Comparison of ENCODE assay signal across 10 cellular contexts in genomic region chr9:86093788-86094555, GRCh38. TPM values are rescaled to one million over a fixed set of nuclear protein-coding genes. Genes with fewer than 3 reads are reported as not detected.
DNase-seq lines count a peak whose midpoint lies in the region; ATAC-seq and FAIRE-seq lines count a peak whose summit lies in the region.
"Had no signal": no experiment of that assay in that cellular context is flagged by ENCODE, and none has a peak within 500 bp of the region (broad histone marks: within the 10 kb centered on the region; RNA-seq: fewer than 3 reads in every experiment).

No MANE protein-coding gene starts in this region.

- no peak overlapping the region for H3K14ac ChIP-seq in trophoblast cell (ENCODE audit: low read length)

- H3K4me1 ChIP-seq in trophoblast cell (ENCODE audit: control insufficient read depth in 1 of 2, insufficient read depth in 2 of 2, low read length in 2 of 2): peaks cover 7% of the 10 kb centered on the region in 2 experiments

- peak; percentile 62 for ATAC-seq in GM21447 (IDR thresholded peaks at IDR 0.05; ENCODE audit: unreplicated experiment)

- peaks cover 14% of the 10 kb centered on the region for H3K79me2 ChIP-seq in trophoblast cell (ENCODE audit: control insufficient read depth, insufficient read depth, low read length, poor library complexity)

- no peak overlapping the region for H3K9ac ChIP-seq in trophoblast cell (ENCODE audit: low read length)

- H2AFZ ChIP-seq in trophoblast cell (ENCODE audit: insufficient read depth, low read length, poor library complexity): no peak overlapping the region

- H3K4me2 ChIP-seq in trophoblast cell (ENCODE audit: low read length): no peak overlapping the region

- H3K9me3 ChIP-seq in trophoblast cell (ENCODE audit: insufficient read depth, low read depth, low read length): peaks cover 2% of the 10 kb centered on the region
- H3K9me3 ChIP-seq: neutrophil had no signal

- H3K4me3 ChIP-seq in trophoblast cell (ENCODE audit: low read depth, low read length): no peak overlapping the region

- H3K27me3 ChIP-seq in trophoblast cell (ENCODE audit: insufficient read depth, low read length): no peaks in the 10 kb centered on the region

- H2BK12ac ChIP-seq in trophoblast cell (ENCODE audit: low read length): no peak overlapping the region

- H2BK5ac ChIP-seq in trophoblast cell (ENCODE audit: low read depth, low read length, poor library complexity): no peak overlapping the region

- H3K23ac ChIP-seq in trophoblast cell (ENCODE audit: low read length): no peak overlapping the region

- no peak overlapping the region for H3K18ac ChIP-seq in trophoblast cell (ENCODE audit: low read length)

- WGBS in trophoblast cell (ENCODE audit: extremely low coverage, insufficient coverage, insufficient read length): no CpG with 5 or more reads among the region's 8 CpGs

- peaks cover 6% of the 10 kb centered on the region for H3K9me3 Mint-ChIP-seq in dendritic cell treated with granulocyte-macrophage colony-stimulating factor and Interleukin-4, amounts not matched to agents 40 ng/mL and 50 ng/mL, for 4 days

- no peak overlapping the region for H3K4me3 Mint-ChIP-seq in dendritic cell treated with granulocyte-macrophage colony-stimulating factor and Interleukin-4, amounts not matched to agents 40 ng/mL and 50 ng/mL, for 4 days

- H3K79me1 ChIP-seq in trophoblast cell (ENCODE audit: low read length): peaks cover 2% of the 10 kb centered on the region

- H4K91ac ChIP-seq in trophoblast cell (ENCODE audit: low read depth, low read length): no peak overlapping the region

- H3K36me3 Mint-ChIP-seq in dendritic cell treated with granulocyte-macrophage colony-stimulating factor and Interleukin-4, amounts not matched to agents 40 ng/mL and 50 ng/mL, for 4 days (ENCODE audit: low read depth): no peaks in the 10 kb centered on the region

- no peaks in the 10 kb centered on the region for H3K36me3 ChIP-seq in trophoblast cell (ENCODE audit: control insufficient read depth in 1 of 2, insufficient read depth in 2 of 2, low read length in 2 of 2)
- H3K36me3 ChIP-seq: neutrophil had no signal

- H3K4me1 Mint-ChIP-seq in dendritic cell treated with granulocyte-macrophage colony-stimulating factor and Interleukin-4, amounts not matched to agents 40 ng/mL and 50 ng/mL, for 4 days (ENCODE audit: low read depth): peaks cover 35% of the 10 kb centered on the region

- H2BK120ac ChIP-seq in trophoblast cell (ENCODE audit: insufficient read depth, low read length, poor library complexity): no peak overlapping the region

- intact Hi-C loops in dendritic cell treated with granulocyte-macrophage colony-stimulating factor and Interleukin-4, amounts not matched to agents 40 ng/mL and 50 ng/mL, for 4 days (cut with micrococcal nuclease): no loop called here

- in situ Hi-C loops in KBM-7 (cut with MboI; ENCODE audit: low pct_unique_long_range_greater_than_20kb, low sequenced_read_pairs): no loop called here

- H3K27ac Mint-ChIP-seq in dendritic cell treated with granulocyte-macrophage colony-stimulating factor and Interleukin-4, amounts not matched to agents 40 ng/mL and 50 ng/mL, for 4 days: peak overlapping the region; percentile 82

- FAIRE-seq in urothelium cell line (lab: Jason Lieb, UNC): no peak

- H3K27ac ChIP-seq in trophoblast cell (ENCODE audit: low read depth, low read length): peak overlapping the region; percentile 38
- H3K27ac ChIP-seq: neutrophil had no signal

- H2AK5ac ChIP-seq in trophoblast cell (ENCODE audit: low read length): no peak overlapping the region

- H3K4ac ChIP-seq in trophoblast cell (ENCODE audit: low read depth, low read length): no peak overlapping the region

- DNase-seq in KBM-7 (peak; percentile 54), trophoblast cell (peak; percentile 35 to 56), T-helper 2 cell (no peak), urothelium cell line (ENCODE audit: low spot score) (no peak), occipital lobe (lab: John Stamatoyannopoulos, UW) (no peak), NCI-H2227 treated with DMSO at 0.1 percent for 48 hours (lab: John Stamatoyannopoulos, UW) (no peak)
- DNase-seq: NCI-H2171 treated with DMSO at 0.1 percent for 48 hours had no signal

- peaks cover 10% of the 10 kb centered on the region for H3K27me3 Mint-ChIP-seq in dendritic cell treated with granulocyte-macrophage colony-stimulating factor and Interleukin-4, amounts not matched to agents 40 ng/mL and 50 ng/mL, for 4 days

- H4K8ac ChIP-seq in trophoblast cell (ENCODE audit: low read depth, low read length): no peak overlapping the region

- H4K12ac ChIP-seq in trophoblast cell (ENCODE audit: low read depth, low read length): no peak overlapping the region

RNA-seq across cellular contexts. Expression of gene GOLM1, which starts 5.4 kb away (rescaled TPM):
- 48.3 and 51.8 TPM in 2 replicates for polyA plus RNA-seq in trophoblast cell (2013)
- 75.5 TPM for total RNA-seq in occipital lobe

Comparison
In these comparisons a context has a peak if more than half of its experiments do, and no peak if none do; other contexts are left out.
1. DNase-seq: peak in KBM-7 (single experiment) and trophoblast cell (2 of 2); none in T-helper 2 cell (0 of 5), urothelium cell line (single experiment), occipital lobe (single experiment) and NCI-H2227 treated with DMSO at 0.1 percent for 48 hours (single experiment).